Comparison of ENCODE assay signal across 1 cellular context in the genomic region with DNA sequence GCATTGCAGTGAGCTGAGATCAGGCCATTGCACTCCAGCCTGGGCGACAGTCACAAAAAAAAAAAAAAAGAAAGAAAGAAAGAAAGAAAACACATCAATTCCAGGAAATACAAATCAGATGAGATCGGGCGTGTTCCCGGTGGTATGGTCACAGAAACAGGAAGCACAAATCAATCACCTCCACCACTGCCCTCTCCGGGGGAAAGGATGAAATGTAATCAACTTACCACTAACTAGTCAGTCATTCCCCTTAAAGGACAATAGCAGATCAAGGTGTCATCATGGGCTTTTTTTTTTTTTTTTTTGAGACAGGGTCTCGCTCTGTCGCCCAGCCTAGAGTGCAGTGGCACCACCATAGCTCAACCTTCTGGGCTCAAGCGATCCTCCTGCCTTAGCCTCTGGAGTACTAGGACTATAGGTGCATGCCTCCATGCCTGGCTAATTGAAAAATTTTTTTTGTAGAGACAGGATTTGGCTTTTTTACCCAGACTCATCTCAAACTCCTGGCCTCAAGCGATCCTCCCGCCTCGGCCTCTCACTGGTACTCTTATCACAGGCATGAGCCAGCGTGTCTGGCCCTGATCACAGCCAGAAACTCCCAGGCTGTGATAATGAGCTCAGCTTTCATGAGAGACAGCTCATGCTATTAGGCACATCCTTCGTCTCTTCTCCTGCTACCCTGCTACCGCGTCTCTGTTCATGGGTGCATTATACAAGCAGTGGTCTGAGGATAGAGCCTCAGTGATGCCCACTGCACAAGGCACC.
TF ChIP-seq lines count a peak whose summit lies in the region.

No MANE protein-coding gene starts in this region.

TF ChIP-seq in GM23338, 12 proteins besides CTCF, POLR2A, EP300 and RAD21 (continued from another document):
- TF ChIP-seq, protein P1, sequence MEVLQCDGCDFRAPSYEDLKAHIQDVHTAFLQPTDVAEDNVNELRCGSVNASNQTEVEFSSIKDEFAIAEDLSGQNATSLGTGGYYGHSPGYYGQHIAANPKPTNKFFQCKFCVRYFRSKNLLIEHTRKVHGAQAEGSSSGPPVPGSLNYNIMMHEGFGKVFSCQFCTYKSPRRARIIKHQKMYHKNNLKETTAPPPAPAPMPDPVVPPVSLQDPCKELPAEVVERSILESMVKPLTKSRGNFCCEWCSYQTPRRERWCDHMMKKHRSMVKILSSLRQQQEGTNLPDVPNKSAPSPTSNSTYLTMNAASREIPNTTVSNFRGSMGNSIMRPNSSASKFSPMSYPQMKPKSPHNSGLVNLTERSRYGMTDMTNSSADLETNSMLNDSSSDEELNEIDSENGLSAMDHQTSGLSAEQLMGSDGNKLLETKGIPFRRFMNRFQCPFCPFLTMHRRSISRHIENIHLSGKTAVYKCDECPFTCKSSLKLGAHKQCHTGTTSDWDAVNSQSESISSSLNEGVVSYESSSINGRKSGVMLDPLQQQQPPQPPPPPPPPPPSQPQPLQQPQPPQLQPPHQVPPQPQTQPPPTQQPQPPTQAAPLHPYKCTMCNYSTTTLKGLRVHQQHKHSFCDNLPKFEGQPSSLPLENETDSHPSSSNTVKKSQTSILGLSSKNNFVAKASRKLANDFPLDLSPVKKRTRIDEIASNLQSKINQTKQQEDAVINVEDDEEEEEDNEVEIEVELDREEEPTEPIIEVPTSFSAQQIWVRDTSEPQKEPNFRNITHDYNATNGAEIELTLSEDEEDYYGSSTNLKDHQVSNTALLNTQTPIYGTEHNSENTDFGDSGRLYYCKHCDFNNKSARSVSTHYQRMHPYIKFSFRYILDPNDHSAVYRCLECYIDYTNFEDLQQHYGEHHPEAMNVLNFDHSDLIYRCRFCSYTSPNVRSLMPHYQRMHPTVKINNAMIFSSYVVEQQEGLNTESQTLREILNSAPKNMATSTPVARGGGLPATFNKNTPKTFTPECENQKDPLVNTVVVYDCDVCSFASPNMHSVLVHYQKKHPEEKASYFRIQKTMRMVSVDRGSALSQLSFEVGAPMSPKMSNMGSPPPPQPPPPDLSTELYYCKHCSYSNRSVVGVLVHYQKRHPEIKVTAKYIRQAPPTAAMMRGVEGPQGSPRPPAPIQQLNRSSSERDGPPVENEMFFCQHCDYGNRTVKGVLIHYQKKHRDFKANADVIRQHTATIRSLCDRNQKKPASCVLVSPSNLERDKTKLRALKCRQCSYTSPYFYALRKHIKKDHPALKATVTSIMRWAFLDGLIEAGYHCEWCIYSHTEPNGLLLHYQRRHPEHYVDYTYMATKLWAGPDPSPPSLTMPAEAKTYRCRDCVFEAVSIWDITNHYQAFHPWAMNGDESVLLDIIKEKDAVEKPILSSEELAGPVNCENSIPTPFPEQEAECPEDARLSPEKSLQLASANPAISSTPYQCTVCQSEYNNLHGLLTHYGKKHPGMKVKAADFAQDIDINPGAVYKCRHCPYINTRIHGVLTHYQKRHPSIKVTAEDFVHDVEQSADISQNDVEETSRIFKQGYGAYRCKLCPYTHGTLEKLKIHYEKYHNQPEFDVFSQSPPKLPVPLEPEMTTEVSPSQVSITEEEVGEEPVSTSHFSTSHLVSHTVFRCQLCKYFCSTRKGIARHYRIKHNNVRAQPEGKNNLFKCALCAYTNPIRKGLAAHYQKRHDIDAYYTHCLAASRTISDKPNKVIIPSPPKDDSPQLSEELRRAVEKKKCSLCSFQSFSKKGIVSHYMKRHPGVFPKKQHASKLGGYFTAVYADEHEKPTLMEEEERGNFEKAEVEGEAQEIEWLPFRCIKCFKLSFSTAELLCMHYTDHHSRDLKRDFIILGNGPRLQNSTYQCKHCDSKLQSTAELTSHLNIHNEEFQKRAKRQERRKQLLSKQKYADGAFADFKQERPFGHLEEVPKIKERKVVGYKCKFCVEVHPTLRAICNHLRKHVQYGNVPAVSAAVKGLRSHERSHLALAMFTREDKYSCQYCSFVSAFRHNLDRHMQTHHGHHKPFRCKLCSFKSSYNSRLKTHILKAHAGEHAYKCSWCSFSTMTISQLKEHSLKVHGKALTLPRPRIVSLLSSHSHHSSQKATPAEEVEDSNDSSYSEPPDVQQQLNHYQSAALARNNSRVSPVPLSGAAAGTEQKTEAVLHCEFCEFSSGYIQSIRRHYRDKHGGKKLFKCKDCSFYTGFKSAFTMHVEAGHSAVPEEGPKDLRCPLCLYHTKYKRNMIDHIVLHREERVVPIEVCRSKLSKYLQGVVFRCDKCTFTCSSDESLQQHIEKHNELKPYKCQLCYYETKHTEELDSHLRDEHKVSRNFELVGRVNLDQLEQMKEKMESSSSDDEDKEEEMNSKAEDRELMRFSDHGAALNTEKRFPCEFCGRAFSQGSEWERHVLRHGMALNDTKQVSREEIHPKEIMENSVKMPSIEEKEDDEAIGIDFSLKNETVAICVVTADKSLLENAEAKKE (CRISPR knock-in tag; IDR thresholded peaks at IDR 0.05), result no peak
- TF ChIP-seq, protein P2, sequence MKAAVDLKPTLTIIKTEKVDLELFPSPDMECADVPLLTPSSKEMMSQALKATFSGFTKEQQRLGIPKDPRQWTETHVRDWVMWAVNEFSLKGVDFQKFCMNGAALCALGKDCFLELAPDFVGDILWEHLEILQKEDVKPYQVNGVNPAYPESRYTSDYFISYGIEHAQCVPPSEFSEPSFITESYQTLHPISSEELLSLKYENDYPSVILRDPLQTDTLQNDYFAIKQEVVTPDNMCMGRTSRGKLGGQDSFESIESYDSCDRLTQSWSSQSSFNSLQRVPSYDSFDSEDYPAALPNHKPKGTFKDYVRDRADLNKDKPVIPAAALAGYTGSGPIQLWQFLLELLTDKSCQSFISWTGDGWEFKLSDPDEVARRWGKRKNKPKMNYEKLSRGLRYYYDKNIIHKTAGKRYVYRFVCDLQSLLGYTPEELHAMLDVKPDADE (IDR thresholded peaks at IDR 0.05), result no peak
- TF ChIP-seq, protein P3, sequence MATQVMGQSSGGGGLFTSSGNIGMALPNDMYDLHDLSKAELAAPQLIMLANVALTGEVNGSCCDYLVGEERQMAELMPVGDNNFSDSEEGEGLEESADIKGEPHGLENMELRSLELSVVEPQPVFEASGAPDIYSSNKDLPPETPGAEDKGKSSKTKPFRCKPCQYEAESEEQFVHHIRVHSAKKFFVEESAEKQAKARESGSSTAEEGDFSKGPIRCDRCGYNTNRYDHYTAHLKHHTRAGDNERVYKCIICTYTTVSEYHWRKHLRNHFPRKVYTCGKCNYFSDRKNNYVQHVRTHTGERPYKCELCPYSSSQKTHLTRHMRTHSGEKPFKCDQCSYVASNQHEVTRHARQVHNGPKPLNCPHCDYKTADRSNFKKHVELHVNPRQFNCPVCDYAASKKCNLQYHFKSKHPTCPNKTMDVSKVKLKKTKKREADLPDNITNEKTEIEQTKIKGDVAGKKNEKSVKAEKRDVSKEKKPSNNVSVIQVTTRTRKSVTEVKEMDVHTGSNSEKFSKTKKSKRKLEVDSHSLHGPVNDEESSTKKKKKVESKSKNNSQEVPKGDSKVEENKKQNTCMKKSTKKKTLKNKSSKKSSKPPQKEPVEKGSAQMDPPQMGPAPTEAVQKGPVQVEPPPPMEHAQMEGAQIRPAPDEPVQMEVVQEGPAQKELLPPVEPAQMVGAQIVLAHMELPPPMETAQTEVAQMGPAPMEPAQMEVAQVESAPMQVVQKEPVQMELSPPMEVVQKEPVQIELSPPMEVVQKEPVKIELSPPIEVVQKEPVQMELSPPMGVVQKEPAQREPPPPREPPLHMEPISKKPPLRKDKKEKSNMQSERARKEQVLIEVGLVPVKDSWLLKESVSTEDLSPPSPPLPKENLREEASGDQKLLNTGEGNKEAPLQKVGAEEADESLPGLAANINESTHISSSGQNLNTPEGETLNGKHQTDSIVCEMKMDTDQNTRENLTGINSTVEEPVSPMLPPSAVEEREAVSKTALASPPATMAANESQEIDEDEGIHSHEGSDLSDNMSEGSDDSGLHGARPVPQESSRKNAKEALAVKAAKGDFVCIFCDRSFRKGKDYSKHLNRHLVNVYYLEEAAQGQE (IDR thresholded peaks at IDR 0.05; ENCODE audit: unreplicated experiment), result no peak
- TF ChIP-seq POLR2AphosphoS5 (IDR thresholded peaks at IDR 0.05; ENCODE audit: low read depth) (no peak), EZH2 (IDR thresholded peaks at IDR 0.05; ENCODE audit: low read depth, unreplicated experiment) (no peak), ZNF114 (CRISPR knock-in tag; IDR thresholded peaks at IDR 0.05) (no peak), EZH2phosphoT487 (IDR thresholded peaks at IDR 0.05; ENCODE audit: unreplicated experiment) (no peak), JUNB (IDR thresholded peaks at IDR 0.05; ENCODE audit: unreplicated experiment) (no peak), CREB1 (CRISPR knock-in tag; IDR thresholded peaks at IDR 0.05; ENCODE audit: low read depth) (no peak)
TF ChIP-seq in GM23338: peak in this region for 0.
